Comparison of ENCODE assay signal across 8 cellular contexts in the genomic region with DNA sequence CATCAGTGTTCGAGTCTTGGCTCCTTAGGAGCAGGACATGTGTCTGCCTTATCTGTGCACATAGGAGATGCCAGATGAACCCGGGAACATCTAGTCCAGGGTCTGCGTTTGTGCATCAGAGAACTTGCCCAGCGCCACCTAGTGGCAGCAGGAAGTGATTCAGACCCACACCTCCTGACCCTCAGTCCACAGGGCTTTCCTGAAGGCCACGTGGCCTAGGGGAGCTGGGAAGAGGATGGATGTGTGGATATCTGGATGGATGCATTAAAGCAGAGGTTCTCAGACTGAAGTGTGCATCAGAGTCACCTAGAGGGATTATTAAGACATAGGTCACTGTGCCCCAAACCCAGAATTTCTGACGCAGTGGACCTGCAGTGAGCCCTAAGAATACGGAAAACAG.
DNase-seq lines count a peak whose midpoint lies in the region; ATAC-seq and TF ChIP-seq lines count a peak whose summit lies in the region.

No MANE protein-coding gene starts in this region.

- no peak overlapping the region for H3K9ac ChIP-seq in DND-41 (ENCODE audit: low read depth, low read length)

- H3K4me1 ChIP-seq in DND-41 (ENCODE audit: insufficient read depth, low read length) (no peaks in the 10 kb centered on the region), HAP-1 (no peaks in the 10 kb centered on the region)

- H3K27ac ChIP-seq in DND-41 (ENCODE audit: low read length) = no peak overlapping the region

- H3K4me2 ChIP-seq in DND-41 (ENCODE audit: insufficient read depth, low read length) = no peak overlapping the region

- peak; percentile 79 for TF ChIP-seq CTCF in DND-41 (IDR thresholded peaks at IDR 0.05; ENCODE audit: borderline replicate concordance, extremely low read depth, low read length, poor library complexity, severe bottlenecking)

- H3K36me3 ChIP-seq in DND-41 (ENCODE audit: insufficient read depth, low read length) (no peaks in the 10 kb centered on the region), HAP-1 (replicated peaks) (no peaks in the 10 kb centered on the region)

- H3K4me3 ChIP-seq in DND-41 (ENCODE audit: low read depth in 1 of 2, low read length in 2 of 2) (no peak overlapping the region), HAP-1 (no peak overlapping the region)

- H2AFZ ChIP-seq in DND-41 (ENCODE audit: low read depth, low read length) = no peak overlapping the region

- in situ Hi-C loops in HAP-1 (cut with MboI; ENCODE audit: low sequenced_read_pairs) = no loop called here

- no peaks in the 10 kb centered on the region for H3K79me2 ChIP-seq in DND-41 (ENCODE audit: insufficient read depth, low read length)

- intact Hi-C loops in posterior cingulate gyrus (cut with DNase I) = no loop called here

- no peaks in the 10 kb centered on the region for H3K9me3 ChIP-seq in DND-41 (ENCODE audit: insufficient read depth, low read length, severe bottlenecking)
- H3K9me3 ChIP-seq in HAP-1 = no peaks in the 10 kb centered on the region

- H4K20me1 ChIP-seq in DND-41 (ENCODE audit: insufficient read depth, low read length) = no peaks in the 10 kb centered on the region

- H3K27me3 ChIP-seq in DND-41 (ENCODE audit: insufficient read depth, low read length, poor library complexity) = peaks cover 12% of the 10 kb centered on the region
- H3K27me3 ChIP-seq in HAP-1 (ENCODE audit: low read depth) = no peaks in the 10 kb centered on the region

- peak; percentile 79 for ATAC-seq in DND-41 (ENCODE audit: insufficient read depth, low read depth)
- no peak for ATAC-seq in HG02970 (IDR thresholded peaks at IDR 0.05; ENCODE audit: low FRiP score, unreplicated experiment)

- DNase-seq in DND-41 (peak; percentile 43), HAP-1 (ENCODE audit: low spot score in 2 of 2) (peak; percentile 38 to 77), NCI-H526 (lab: John Stamatoyannopoulos, UW) (peak; percentile 10 to 75), fibroblast of the conjunctiva (ENCODE audit: low read depth) (peak; percentile 2), posterior cingulate gyrus (peak in 9 of 10 donors; percentile 40 to 92 (median 50)), NCI-H187 treated with DMSO at 0.1 percent for 48 hours (lab: John Stamatoyannopoulos, UW) (no peak)
- peak; percentile 2 for DNase-seq in activated CD8-positive, alpha-beta memory T cell treated with anti-CD3 and anti-CD28 coated beads, Interleukin-2, amount 50 U/mL, for 24 hours (ENCODE audit: extremely low read depth)
